In the genomic region with DNA sequence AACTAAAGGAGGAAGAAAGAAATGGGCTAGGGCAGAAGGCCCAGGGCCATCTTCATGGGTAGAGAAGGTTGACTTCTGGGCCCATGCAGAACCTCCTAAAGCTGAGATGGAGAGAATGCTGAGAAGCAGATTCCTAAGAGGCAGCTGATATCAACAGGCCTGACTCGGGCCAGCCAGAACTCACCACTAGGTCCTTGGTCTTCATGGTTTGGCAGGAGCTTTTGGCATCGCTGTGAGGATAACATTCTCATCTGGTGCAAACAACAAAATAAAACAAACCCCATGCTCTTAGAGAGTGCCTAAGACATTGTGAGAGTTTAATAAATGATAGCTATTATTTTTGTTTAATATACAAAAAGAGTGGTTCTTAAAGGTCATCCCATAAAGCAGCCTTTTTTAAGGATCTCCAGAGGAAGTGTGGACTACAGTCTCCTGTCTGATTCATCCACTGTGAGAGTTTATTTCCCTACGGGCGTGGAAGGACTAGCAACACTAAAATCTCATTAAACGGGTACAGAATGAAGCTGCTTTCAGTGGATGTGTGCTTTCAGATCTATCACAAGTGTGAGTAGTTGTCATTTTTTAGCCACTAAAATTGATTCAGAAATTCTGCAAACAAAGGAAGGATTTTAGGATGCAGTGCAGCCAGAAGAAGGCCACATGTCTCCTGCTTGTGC, we compare ENCODE assay signal across 18 cellular contexts.
"Had no signal": no experiment of that assay in that cellular context is flagged by ENCODE, and none has a peak within 500 bp of the region (broad histone marks: within the 10 kb centered on the region; RNA-seq: fewer than 3 reads in every experiment).

No MANE protein-coding gene starts in this region.

- H3K36me3 Mint-ChIP-seq: activated CD8-positive, alpha-beta memory T cell treated with anti-CD3 and anti-CD28 coated beads, Interleukin-2, amount 10 ng/mL, durations not matched to agents 7 days and 5 days; activated naive CD4-positive, alpha-beta T cell treated with anti-CD3 and anti-CD28 coated beads, Interleukin-2, amount 50 U/mL, for 24 hours; natural killer cell had no signal

- H3K9me3 ChIP-seq: psoas muscle, upper lobe of right lung had no signal

- H3K27ac ChIP-seq: psoas muscle, upper lobe of right lung had no signal

- H3K27me3 ChIP-seq: upper lobe of right lung had no signal

- H3K27ac Mint-ChIP-seq: activated CD8-positive, alpha-beta memory T cell treated with anti-CD3 and anti-CD28 coated beads, Interleukin-2, amount 10 ng/mL, durations not matched to agents 7 days and 5 days; activated naive CD4-positive, alpha-beta T cell treated with anti-CD3 and anti-CD28 coated beads, Interleukin-2, amount 50 U/mL, for 24 hours; activated T-cell treated with anti-CD3 and anti-CD28 coated beads, Interleukin-2, amount 50 U/mL, for 24 hours; natural killer cell; stimulated activated naive CD8-positive, alpha-beta T cell treated with anti-CD3 and anti-CD28 coated beads, Interleukin-15, Interleukin-2, amounts not matched to agents 100 ng/mL and 50 ng/mL, for 24 hours; T-helper 2 cell treated with Interferon-gamma antibody and Interleukin-4, amounts not matched to agents 5 μg/mL and 100 μg/mL, for 36 hours had no signal

- H3K27me3 Mint-ChIP-seq: activated CD8-positive, alpha-beta memory T cell treated with anti-CD3 and anti-CD28 coated beads, Interleukin-2, amount 10 ng/mL, durations not matched to agents 7 days and 5 days; activated naive CD4-positive, alpha-beta T cell treated with anti-CD3 and anti-CD28 coated beads, Interleukin-2, amount 50 U/mL, for 24 hours; activated T-cell treated with anti-CD3 and anti-CD28 coated beads, Interleukin-2, amount 50 U/mL, for 24 hours; central memory CD8-positive, alpha-beta T cell; stimulated activated naive CD8-positive, alpha-beta T cell treated with anti-CD3 and anti-CD28 coated beads, Interleukin-15, Interleukin-2, amounts not matched to agents 100 ng/mL and 50 ng/mL, for 24 hours had no signal

- H3K4me3 Mint-ChIP-seq: activated CD8-positive, alpha-beta memory T cell treated with anti-CD3 and anti-CD28 coated beads, Interleukin-2, amount 10 ng/mL, durations not matched to agents 7 days and 5 days; activated naive CD4-positive, alpha-beta T cell treated with anti-CD3 and anti-CD28 coated beads, Interleukin-2, amount 50 U/mL, for 24 hours; activated T-cell treated with anti-CD3 and anti-CD28 coated beads, Interleukin-2, amount 50 U/mL, for 24 hours; central memory CD8-positive, alpha-beta T cell; natural killer cell; stimulated activated naive CD8-positive, alpha-beta T cell treated with anti-CD3 and anti-CD28 coated beads, Interleukin-15, Interleukin-2, amounts not matched to agents 100 ng/mL and 50 ng/mL, for 24 hours; T-helper 2 cell treated with Interferon-gamma antibody and Interleukin-4, amounts not matched to agents 5 μg/mL and 100 μg/mL, for 36 hours had no signal

- H3K36me3 ChIP-seq: upper lobe of right lung had no signal

- DNase-seq: activated CD4-positive, alpha-beta T cell treated with anti-CD3 and anti-CD28 coated beads, Interleukin-2, amount 50 U/mL, for 48 hours; activated CD4-positive, CD25-positive, alpha-beta regulatory T cell treated with anti-CD3 and anti-CD28 coated beads, Interleukin-2, amount 50 U/mL, for 72 hours; activated CD8-positive, alpha-beta memory T cell treated with anti-CD3 and anti-CD28 coated beads, Interleukin-2, amount 10 ng/mL, durations not matched to agents 7 days and 5 days; activated effector memory CD4-positive, alpha-beta T cell treated with Interleukin-2 at 50 U/mL for 16 hours; activated T-cell treated with anti-CD3 and anti-CD28 coated beads, Interleukin-2, amount 50 U/mL, for 24 hours; cortex of kidney; effector memory CD4-positive, alpha-beta T cell; hypothalamus; mammary epithelial cell; natural killer cell; nucleus accumbens; psoas muscle; stimulated activated CD4-positive, alpha-beta T cell treated with anti-CD3 and anti-CD28 coated beads, Interleukin-4, amount 100 ng/mL, for 24 hours; upper lobe of right lung had no signal

- ATAC-seq: activated CD8-positive, alpha-beta memory T cell treated with anti-CD3 and anti-CD28 coated beads, Interleukin-2, amount 10 ng/mL, durations not matched to agents 7 days and 5 days; natural killer cell; psoas muscle; upper lobe of right lung had no signal

- H3K4me1 Mint-ChIP-seq: activated CD8-positive, alpha-beta memory T cell treated with anti-CD3 and anti-CD28 coated beads, Interleukin-2, amount 10 ng/mL, durations not matched to agents 7 days and 5 days; activated naive CD4-positive, alpha-beta T cell treated with anti-CD3 and anti-CD28 coated beads, Interleukin-2, amount 50 U/mL, for 24 hours; central memory CD8-positive, alpha-beta T cell; natural killer cell had no signal

- H3K9me3 Mint-ChIP-seq: activated naive CD4-positive, alpha-beta T cell treated with anti-CD3 and anti-CD28 coated beads, Interleukin-2, amount 50 U/mL, for 24 hours; activated T-cell treated with anti-CD3 and anti-CD28 coated beads, Interleukin-2, amount 50 U/mL, for 24 hours; stimulated activated naive CD8-positive, alpha-beta T cell treated with anti-CD3 and anti-CD28 coated beads, Interleukin-15, Interleukin-2, amounts not matched to agents 100 ng/mL and 50 ng/mL, for 24 hours; T-helper 2 cell treated with Interferon-gamma antibody and Interleukin-4, amounts not matched to agents 5 μg/mL and 100 μg/mL, for 36 hours had no signal

- H3K4me3 ChIP-seq: psoas muscle, upper lobe of right lung had no signal
